8 cellular contexts compared by ENCODE assay signal in genomic region chr2:73214120-73215035, GRCh38. TPM values are rescaled to one million over a fixed set of nuclear protein-coding genes. Genes with fewer than 3 reads are reported as not detected.
DNase-seq lines count a peak whose midpoint lies in the region; ATAC-seq and TF ChIP-seq lines count a peak whose summit lies in the region.

TSS of gene SMYD5 (plus strand) at chr2:73214245. CDS start at chr2:73214267, 22 bp downstream.

- H3K9me3 Mint-ChIP-seq in CD8-positive, alpha-beta memory T cell, result no peaks in the 10 kb centered on the region
- H3K9me3 Mint-ChIP-seq in mesothelial cell of epicardium, result no peaks in the 10 kb centered on the region

- H3K36me3 ChIP-seq in CD8-positive, alpha-beta memory T cell (ENCODE audit: insufficient read depth, low read length), result peaks cover 3% of the 10 kb centered on the region
- no peaks in the 10 kb centered on the region for H3K36me3 ChIP-seq in endocrine pancreas (ENCODE audit: control insufficient read depth, insufficient read depth, low read length)

- no peaks in the 10 kb centered on the region for H3K27me3 ChIP-seq in CD8-positive, alpha-beta memory T cell (ENCODE audit: insufficient read depth, low read length, poor library complexity, severe bottlenecking)
- no peaks in the 10 kb centered on the region for H3K27me3 ChIP-seq in endocrine pancreas (ENCODE audit: control insufficient read depth, insufficient read depth, low read length)

- H3K9ac ChIP-seq in endocrine pancreas (ENCODE audit: control insufficient read depth, insufficient read depth, low read length), result peak within 1 kb of the TSS; percentile 56

- DNase-seq in CD8-positive, alpha-beta memory T cell, result peak; percentile 86 to 93 (median 89)
- DNase-seq in HK-2 (ENCODE audit: unreplicated experiment) (peak; percentile 78), NOMO-1 treated with DMSO at 0.1 percent for 48 hours (lab: John Stamatoyannopoulos, UW; ENCODE audit: unreplicated experiment) (peak; percentile 76), mesothelial cell of epicardium (ENCODE audit: low spot score in 2 of 2, unreplicated experiment in 2 of 2) (peak; percentile 70 to 84)
- peak; percentile 83 to 85 for DNase-seq in activated CD8-positive, alpha-beta memory T cell treated with anti-CD3 and anti-CD28 coated beads for 4 hours (ENCODE audit: low read depth in 2 of 2)
- peak; percentile 84 to 86 for DNase-seq in stimulated activated CD8-positive, alpha-beta memory T cell treated with anti-CD3 and anti-CD28 coated beads, Interleukin-15, amount 100 ng/mL, for 48 hours (ENCODE audit: low read depth in 2 of 2)

- H3K4me3 Mint-ChIP-seq in CD8-positive, alpha-beta memory T cell, result peak within 1 kb of the TSS; percentile 85 to 96 (median 94)
- peak within 1 kb of the TSS; percentile 89 for H3K4me3 Mint-ChIP-seq in mesothelial cell of epicardium

- peak within 1 kb of the TSS; percentile 80 for H3K4me3 ChIP-seq in CD8-positive, alpha-beta memory T cell (ENCODE audit: low read length)
- peak within 1 kb of the TSS; percentile 51 for H3K4me3 ChIP-seq in endocrine pancreas (ENCODE audit: control insufficient read depth, insufficient read depth, low read length)

- H3K9me3 ChIP-seq in CD8-positive, alpha-beta memory T cell (ENCODE audit: low read length), result no peaks in the 10 kb centered on the region
- H3K9me3 ChIP-seq in endocrine pancreas (ENCODE audit: control insufficient read depth, low read length), result no peaks in the 10 kb centered on the region

- POLR2A ChIA-PET in CD8-positive, alpha-beta memory T cell (lab: Charles Lee), result interaction anchor here (0.8 to 2.1 kb wide), 3 partner anchors 19 to 70 kb away, joined by 3 to 12 read pairs (median 10); partner anchors contain the start of genes CCT7 and PRADC1

- CTCF ChIA-PET in CD8-positive, alpha-beta memory T cell (lab: Charles Lee), result interaction anchor here (0.9 to 5.1 kb wide), 6 partner anchors 14 to 322 kb away, joined by 3 to 52 read pairs (median 6); no protein-coding TSS in a partner anchor

- H3K27ac Mint-ChIP-seq in CD8-positive, alpha-beta memory T cell, result peak within 1 kb of the TSS; percentile 85 to 97 (median 96)
- peak within 1 kb of the TSS; percentile 95 for H3K27ac Mint-ChIP-seq in mesothelial cell of epicardium

- H3K36me3 Mint-ChIP-seq in CD8-positive, alpha-beta memory T cell, result peaks cover 0 to 12% (median 0%) of the 10 kb centered on the region in 3 donors
- H3K36me3 Mint-ChIP-seq in mesothelial cell of epicardium, result no peaks in the 10 kb centered on the region

- H3K4me1 Mint-ChIP-seq in CD8-positive, alpha-beta memory T cell, result peaks cover 28 to 38% (median 29%) of the 10 kb centered on the region in 3 donors
- peaks cover 21% of the 10 kb centered on the region for H3K4me1 Mint-ChIP-seq in mesothelial cell of epicardium

- peaks cover under 1 to 2% of the 10 kb centered on the region in 2 donors for H3K27me3 Mint-ChIP-seq in CD8-positive, alpha-beta memory T cell
- peaks cover 11% of the 10 kb centered on the region for H3K27me3 Mint-ChIP-seq in mesothelial cell of epicardium (ENCODE audit: low read depth)

- peak within 1 kb of the TSS; percentile 61 for H3K27ac ChIP-seq in CD8-positive, alpha-beta memory T cell (ENCODE audit: low read depth, low read length)

- no peak for TF ChIP-seq CTCF in mesothelial cell of epicardium (IDR thresholded peaks at IDR 0.05; ENCODE audit: unreplicated experiment)

- peaks cover 28% of the 10 kb centered on the region for H3K4me1 ChIP-seq in CD8-positive, alpha-beta memory T cell (ENCODE audit: insufficient read depth, low read length)
- peaks cover 5% of the 10 kb centered on the region for H3K4me1 ChIP-seq in endocrine pancreas (ENCODE audit: control insufficient read depth, insufficient read depth, low read length)

- peak; percentile 92 for ATAC-seq in GM19455 (IDR thresholded peaks at IDR 0.05; ENCODE audit: unreplicated experiment)

RNA-seq across cellular contexts. Expression of gene SMYD5, which starts in this region (rescaled TPM):
- 10 to 100 TPM; 41.2 to 42.8 TPM for total RNA-seq in CD8-positive, alpha-beta memory T cell
- polyA plus RNA-seq in CD8-positive, alpha-beta memory T cell, result 21.5 TPM
- total RNA-seq in mesothelial cell of epicardium, result 29.8 to 34.3 TPM (median 34.2 TPM) in 3 replicates

Comparison
In these comparisons a context has a peak if more than half of its experiments do, and no peak if none do; other contexts are left out.
1. Peak in every context shown above with its lines: DNase-seq, ATAC-seq, H3K4me3 ChIP-seq and H3K27ac ChIP-seq.